In genomic region chr1:3691421-3692204, GRCh38 we compare ENCODE assay signal across 20 cellular contexts. TPM values are rescaled to one million over a fixed set of nuclear protein-coding genes. Genes with fewer than 3 reads are reported as not detected.
DNase-seq lines count a peak whose midpoint lies in the region; ATAC-seq, FAIRE-seq and TF ChIP-seq lines count a peak whose summit lies in the region.
"Had no signal": no experiment of that assay in that cellular context is flagged by ENCODE, and none has a peak within 500 bp of the region (broad histone marks: within the 10 kb centered on the region; RNA-seq: fewer than 3 reads in every experiment).

No MANE protein-coding gene starts in this region.

- no peaks in the 10 kb centered on the region for H3F3A ChIP-seq in PC-9 (ENCODE audit: insufficient read depth, low read depth)

- TF ChIP-seq POLR2A in HepG2 (IDR thresholded peaks at IDR 0.05; ENCODE audit: insufficient read depth in 1 of 2, low read depth in 2 of 2, low read length in 2 of 2), result no peak
- no peak for TF ChIP-seq POLR2A in right lobe of liver (IDR thresholded peaks at IDR 0.05)
- no peak for TF ChIP-seq POLR2A in NB4 (IDR thresholded peaks at IDR 0.05; ENCODE audit: extremely low read depth, insufficient read length)
- TF ChIP-seq POLR2A in H54 (IDR thresholded peaks at IDR 0.05; ENCODE audit: low read depth, low read length), result no peak
- TF ChIP-seq POLR2A in erythroblast (IDR thresholded peaks at IDR 0.05; ENCODE audit: low read length), result no peak

- no peak for ATAC-seq in HepG2
- ATAC-seq in right lobe of liver, result no peak
- no peak for ATAC-seq in HG02938 (IDR thresholded peaks at IDR 0.05; ENCODE audit: unreplicated experiment)
- ATAC-seq: activated naive CD4-positive, alpha-beta T cell treated with anti-CD3 and anti-CD28 coated beads, Interleukin-2, amount 50 U/mL, for 72 hours had no signal

- POLR2A ChIA-PET in HepG2 (lab: Yijun Ruan, JAX) (no interaction called here), PC-9 (lab: Charles Lee; ENCODE audit: unreplicated experiment) (interaction anchor here (0.6 kb wide), 1 partner anchor 10 kb away, joined by 3 read pairs; no protein-coding TSS in a partner anchor)

- H3K4me1 ChIP-seq in HepG2 (ENCODE audit: insufficient read depth, low read length) (no peaks in the 10 kb centered on the region), right lobe of liver (no peaks in the 10 kb centered on the region), SJCRH30 (peaks cover 32% of the 10 kb centered on the region), PC-9 (replicated peaks; ENCODE audit: insufficient read depth) (no peaks in the 10 kb centered on the region)
- H3K4me1 ChIP-seq: prostate gland, uterus had no signal

- in situ Hi-C loops in HepG2 (cut with HindIII; ENCODE audit: extremely low pct_ligation_motif_present, low pct_unique_long_range_greater_than_20kb), result no loop called here

- H3K9me3 ChIP-seq in HepG2 (ENCODE audit: low read length) (no peaks in the 10 kb centered on the region), right lobe of liver (no peaks in the 10 kb centered on the region), SJCRH30 (replicated peaks) (no peaks in the 10 kb centered on the region), PC-9 (ENCODE audit: insufficient read depth, low read depth) (no peaks in the 10 kb centered on the region)
- H3K9me3 ChIP-seq: esophagus squamous epithelium, neutrophil, prostate gland, uterus had no signal

- BruUV-seq in HepG2 (replicated peaks; lab: Mats Ljungman, UMichigan), result no TSS peak
- no TSS peak for BruUV-seq in PC-9 (replicated peaks; lab: Mats Ljungman, UMichigan)

- no peak for TF ChIP-seq CTCF in HepG2 (CRISPR knock-in tag; IDR thresholded peaks at IDR 0.05)
- no peak for TF ChIP-seq CTCF in right lobe of liver (IDR thresholded peaks at IDR 0.05)
- TF ChIP-seq CTCF in NB4 (IDR thresholded peaks at IDR 0.05; ENCODE audit: low read depth, low read length), result no peak
- TF ChIP-seq CTCF in PC-9 (conservative IDR thresholded peaks at IDR 0.05), result no peak

- no peaks in the 10 kb centered on the region for H3K9me2 ChIP-seq in PC-9 (ENCODE audit: insufficient read depth)

- H3K79me2 ChIP-seq in HepG2 (ENCODE audit: insufficient read depth, low read length) (no peaks in the 10 kb centered on the region), PC-9 (ENCODE audit: low read depth) (no peaks in the 10 kb centered on the region)

- no peak overlapping the region for H3K4me3 ChIP-seq in HepG2 (replicated peaks in 1 of 3; ENCODE audit: insufficient read depth in 1 of 3, low read depth in 2 of 3, low read length in 3 of 3)
- no peak overlapping the region for H3K4me3 ChIP-seq in right lobe of liver
- H3K4me3 ChIP-seq in NB4 (ENCODE audit: low read depth, low read length), result no peak overlapping the region
- H3K4me3 ChIP-seq in SJCRH30, result 0 out of 2 replicates have a peak overlapping the region, but pooled peaks have one; percentile 2
- no peak overlapping the region for H3K4me3 ChIP-seq in PC-9
- H3K4me3 ChIP-seq: lung, prostate gland, SK-N-MC, uterus had no signal

- no peak for DNase-seq in HepG2 (ENCODE audit: low spot score)
- DNase-seq in right lobe of liver, result no peak
- peak; percentile 56 for DNase-seq in NB4 (ENCODE audit: low read depth)
- peak; percentile 71 to 73 for DNase-seq in SJCRH30
- no peak for DNase-seq in H54 (ENCODE audit: insufficient read length, low spot score)
- no peak for DNase-seq in erythroblast (lab: John Stamatoyannopoulos, UW)
- DNase-seq in PC-9, result no peak
- DNase-seq: activated CD4-positive, alpha-beta T cell treated with anti-CD3 and anti-CD28 coated beads, Interleukin-2, amount 50 U/mL, for 1 hour; effector memory CD4-positive, alpha-beta T cell; esophagus squamous epithelium; uterus had no signal

- H3K36me3 ChIP-seq in HepG2 (replicated peaks in 1 of 2; ENCODE audit: control insufficient read depth in 1 of 2, insufficient read depth in 2 of 2, low read length in 2 of 2), result no peaks in the 10 kb centered on the region
- H3K36me3 ChIP-seq in right lobe of liver, result no peaks in the 10 kb centered on the region
- H3K36me3 ChIP-seq in SJCRH30, result no peaks in the 10 kb centered on the region
- H3K36me3 ChIP-seq in PC-9 (ENCODE audit: low read depth), result no peaks in the 10 kb centered on the region
- H3K36me3 ChIP-seq: esophagus squamous epithelium, neutrophil, prostate gland, uterus had no signal

- H3K27me3 ChIP-seq in HepG2 (ENCODE audit: control insufficient read depth in 1 of 2, insufficient read depth in 2 of 2, low read length in 2 of 2), result no peaks in the 10 kb centered on the region; a peak in 1 of 5 replicates
- no peaks in the 10 kb centered on the region for H3K27me3 ChIP-seq in right lobe of liver
- H3K27me3 ChIP-seq in SJCRH30, result no peaks in the 10 kb centered on the region
- peaks cover 58% of the 10 kb centered on the region for H3K27me3 ChIP-seq in PC-9 (ENCODE audit: insufficient read depth, low read depth)
- H3K27me3 ChIP-seq: uterus had no signal

- TF ChIP-seq RAD21 in HepG2 (CRISPR knock-in tag; IDR thresholded peaks at IDR 0.05), result no peak

- H3K27ac ChIP-seq in HepG2 (ENCODE audit: extremely low read length, insufficient read depth, low read length) (no peak overlapping the region), right lobe of liver (no peak overlapping the region), SJCRH30 (peak overlapping the region; percentile 6; the same call in 1 of the 2 replicates), PC-9 (no peak overlapping the region)
- H3K27ac ChIP-seq: esophagus squamous epithelium, neutrophil, prostate gland, SK-N-MC, uterus, VCaP had no signal

- intact Hi-C loops in HepG2 (cut with micrococcal nuclease; ENCODE audit: unreplicated experiment) (no loop called here), right lobe of liver (cut with DNase I) (no loop called here), PC-9 (cut with micrococcal nuclease; ENCODE audit: unreplicated experiment) (no loop called here)

- no peak overlapping the region for H3K4me2 ChIP-seq in HepG2 (ENCODE audit: low read depth, low read length)
- H3K4me2 ChIP-seq in PC-9, result no peak overlapping the region

- 83% methylated on average over 14 of the region's 24 CpGs for WGBS in HepG2 (ENCODE audit: low lambda C conversion rate)
- WGBS in right lobe of liver (ENCODE audit: insufficient coverage, low coverage, low lambda C conversion rate, missing lambda C conversion rate), result 92% methylated on average over 11 of the region's 24 CpGs

- CTCF ChIA-PET in HepG2 (lab: Yijun Ruan, JAX; ENCODE audit: low intra/inter-chr PET ratio, low total read pairs), result no interaction called here
- CTCF ChIA-PET in PC-9 (lab: Charles Lee), result no interaction called here

- no peaks in the 10 kb centered on the region for H4K20me1 ChIP-seq in HepG2 (ENCODE audit: insufficient read depth, low read length)
- H4K20me1 ChIP-seq in PC-9 (ENCODE audit: insufficient read depth), result no peaks in the 10 kb centered on the region

- TF ChIP-seq EP300 in HepG2 (IDR thresholded peaks at IDR 0.05; ENCODE audit: low read depth in 2 of 2, low read length in 2 of 2), result no peak
- no peak for TF ChIP-seq EP300 in HepG2 (CRISPR knock-in tag; IDR thresholded peaks at IDR 0.05; ENCODE audit: borderline replicate concordance)

- H2AFZ ChIP-seq in HepG2 (ENCODE audit: low read length) (no peak overlapping the region), PC-9 (no peak overlapping the region)

- no peak for FAIRE-seq in HepG2 (lab: Jason Lieb, UNC)
- no peak for FAIRE-seq in H54 (lab: Jason Lieb, UNC)
- FAIRE-seq: GM12892 had no signal

- H3K9ac ChIP-seq in HepG2 (ENCODE audit: insufficient read depth, low read depth, low read length), result no peak overlapping the region

RNA-seq across cellular contexts. Expression of gene TP73, which starts 39.3 kb away (rescaled TPM):
- total RNA-seq in HepG2 (2016; rRNA removed; fragmentation: Illumina TruSeq; extraction: Trizol) (0.69 and 1.1 TPM in 2 replicates), right lobe of liver (1 to 10 TPM in 2 of 6 experiments, under 1 TPM in 4; 0.05 to 2.3 (median 0.32) TPM), PC-9 (2021) (6.2 and 6.9 TPM in 2 replicates)
- total RNA-seq in HepG2 (2016; cell fraction: cytosol; rRNA removed; fragmentation: Illumina TruSeq; extraction: Trizol; ENCODE audit: low read depth), result 0.35 and 0.51 TPM in 2 replicates
- 0.39 and 1.1 TPM in 2 replicates for total RNA-seq in HepG2 (2016; cell fraction: insoluble cytoplasmic fraction; rRNA removed; fragmentation: Illumina TruSeq; extraction: Trizol)
- 1.3 and 1.4 TPM in 2 replicates for total RNA-seq in HepG2 (2016; cell fraction: membrane; rRNA removed; fragmentation: Illumina TruSeq; extraction: Trizol)
- 1.7 and 2.1 TPM in 2 replicates for total RNA-seq in HepG2 (2016; cell fraction: nucleus; rRNA removed; fragmentation: Illumina TruSeq; extraction: Trizol)
- 0.49 and 0.59 TPM in 2 replicates for polyA plus RNA-seq in HepG2 (2011; rRNA removed)
- 0.10 and 0.28 TPM in 2 replicates for polyA plus RNA-seq in HepG2 (2011; cell fraction: cytosol; rRNA removed)
- polyA plus RNA-seq in HepG2 (2011; cell fraction: nucleus; rRNA removed), result 1.8 and 3.5 TPM in 2 replicates
- polyA plus RNA-seq in HepG2 (2012), result 0.37 and 0.74 TPM in 2 replicates
- polyA plus RNA-seq in HepG2 (2016; cell fraction: cytosol; fragmentation: Illumina TruSeq; extraction: Trizol; ENCODE audit: low read depth), result 0.45 and 0.53 TPM in 2 replicates
- 1.5 and 1.9 TPM in 2 replicates for polyA plus RNA-seq in HepG2 (2016; cell fraction: insoluble cytoplasmic fraction; fragmentation: Illumina TruSeq; extraction: Trizol; ENCODE audit: low read depth)
- 0.93 and 1.4 TPM in 2 replicates for polyA plus RNA-seq in HepG2 (2016; cell fraction: membrane; fragmentation: Illumina TruSeq; extraction: Trizol; ENCODE audit: low read depth)
- 3.4 and 3.9 TPM in 2 replicates for polyA plus RNA-seq in HepG2 (2016; cell fraction: nucleus; fragmentation: Illumina TruSeq; extraction: Trizol; ENCODE audit: insufficient read depth, low read depth)
- 0.48 TPM in 1 of 2 replicates, not detected in the other for polyA minus RNA-seq in HepG2 (2011; rRNA and poly(A)+ RNA removed; ENCODE audit: low replicate concordance)
- polyA minus RNA-seq in HepG2 (2011; cell fraction: cytosol; rRNA and poly(A)+ RNA removed), result 0.30 and 0.62 TPM in 2 replicates
- 0.99 and 1.2 TPM in 2 replicates for polyA minus RNA-seq in HepG2 (2011; cell fraction: nucleus; rRNA and poly(A)+ RNA removed)
- 13.1 and 14.9 TPM in 2 replicates for total RNA-seq in SJCRH30 (2014; rRNA removed; shearing (Covaris generic))
- polyA plus RNA-seq: AG04450 had no signal

RNA-seq across cellular contexts. Expression of gene WRAP73, which starts 41.7 kb away (rescaled TPM):
- total RNA-seq in HepG2 (2016; rRNA removed; fragmentation: Illumina TruSeq; extraction: Trizol), result 18.1 and 21.0 TPM in 2 replicates
- 5.0 and 5.8 TPM in 2 replicates for total RNA-seq in HepG2 (2016; cell fraction: cytosol; rRNA removed; fragmentation: Illumina TruSeq; extraction: Trizol; ENCODE audit: low read depth)
- 20.2 and 20.3 TPM in 2 replicates for total RNA-seq in HepG2 (2016; cell fraction: insoluble cytoplasmic fraction; rRNA removed; fragmentation: Illumina TruSeq; extraction: Trizol)
- total RNA-seq in HepG2 (2016; cell fraction: membrane; rRNA removed; fragmentation: Illumina TruSeq; extraction: Trizol), result 8.8 and 10.8 TPM in 2 replicates
- 14.3 and 17.1 TPM in 2 replicates for total RNA-seq in HepG2 (2016; cell fraction: nucleus; rRNA removed; fragmentation: Illumina TruSeq; extraction: Trizol)
- polyA plus RNA-seq in HepG2 (2011; rRNA removed), result 40.4 and 44.1 TPM in 2 replicates
- 27.5 and 35.0 TPM in 2 replicates for polyA plus RNA-seq in HepG2 (2011; cell fraction: cytosol; rRNA removed)
- 78.4 and 79.9 TPM in 2 replicates for polyA plus RNA-seq in HepG2 (2011; cell fraction: nucleus; rRNA removed)
- 12.9 and 18.3 TPM in 2 replicates for polyA plus RNA-seq in HepG2 (2012)
- polyA plus RNA-seq in HepG2 (2016; cell fraction: cytosol; fragmentation: Illumina TruSeq; extraction: Trizol; ENCODE audit: low read depth), result 5.5 TPM in 2 replicates
- polyA plus RNA-seq in HepG2 (2016; cell fraction: insoluble cytoplasmic fraction; fragmentation: Illumina TruSeq; extraction: Trizol; ENCODE audit: low read depth), result 19.4 and 25.1 TPM in 2 replicates
- polyA plus RNA-seq in HepG2 (2016; cell fraction: membrane; fragmentation: Illumina TruSeq; extraction: Trizol; ENCODE audit: low read depth), result 6.3 and 7.2 TPM in 2 replicates
- 41.4 and 53.5 TPM in 2 replicates for polyA plus RNA-seq in HepG2 (2016; cell fraction: nucleus; fragmentation: Illumina TruSeq; extraction: Trizol; ENCODE audit: insufficient read depth, low read depth)
- 43.7 and 46.5 TPM in 2 replicates for polyA minus RNA-seq in HepG2 (2011; rRNA and poly(A)+ RNA removed; ENCODE audit: low replicate concordance)
- polyA minus RNA-seq in HepG2 (2011; cell fraction: cytosol; rRNA and poly(A)+ RNA removed), result 11.9 and 16.4 TPM in 2 replicates
- 18.4 and 19.5 TPM in 2 replicates for polyA minus RNA-seq in HepG2 (2011; cell fraction: nucleus; rRNA and poly(A)+ RNA removed)
- total RNA-seq in right lobe of liver, result 1 to 10 TPM; 5.6 to 9.1 (median 7.1) TPM
- 41.6 and 47.9 TPM in 2 replicates for total RNA-seq in SJCRH30 (2014; rRNA removed; shearing (Covaris generic))
- total RNA-seq in PC-9 (2021), result 23.8 and 25.5 TPM in 2 replicates

Comparison
In these comparisons a context has a peak if more than half of its experiments do, and no peak if none do; other contexts are left out.
1. DNase-seq: peak in NB4 (single experiment) and SJCRH30 (2 of 2); none in HepG2 (single experiment), right lobe of liver (0 of 3), H54 (single experiment), erythroblast (0 of 2) and PC-9 (0 of 2).